Comparison of ENCODE assay signal across 23 cellular contexts in genomic region chr2:235562065-235562747, GRCh38.
"Had no signal": no experiment of that assay in that cellular context is flagged by ENCODE, and none has a peak within 500 bp of the region (broad histone marks: within the 10 kb centered on the region; RNA-seq: fewer than 3 reads in every experiment).

No MANE protein-coding gene starts in this region.

- DNase-seq: effector CD4-positive, alpha-beta T cell; foreskin melanocyte; heart right ventricle; hypothalamus; kidney glomerular epithelial cell; mammary epithelial cell; natural killer cell; occipital lobe; pancreas; stimulated activated CD4-positive, alpha-beta T cell treated with anti-CD3 and anti-CD28 coated beads, Interleukin-15, amount 100 ng/mL, for 24 hours; stimulated activated CD4-positive, alpha-beta T cell treated with anti-CD3 and anti-CD28 coated beads, Interleukin-1b, Interleukin-23, amount 100 ng/mL, for 48 hours; stimulated activated CD4-positive, alpha-beta T cell treated with anti-CD3 and anti-CD28 coated beads, Interleukin-4, amount 100 ng/mL, for 24 hours; tibial artery; upper lobe of right lung had no signal

- H3K4me3 ChIP-seq: coronary artery, heart right ventricle, pancreas, tibial artery, upper lobe of right lung, vagina had no signal

- H3K9me3 ChIP-seq: heart right ventricle, pancreas, tibial artery, upper lobe of right lung, vagina had no signal

- H3K27ac ChIP-seq: coronary artery, heart right ventricle, pancreas, tibial artery, upper lobe of right lung, vagina had no signal

- H3K9me3 Mint-ChIP-seq: natural killer cell; neural crest cell; stimulated activated memory B cell treated with anti-CD40 and anti-IgM and Interleukin-4, amounts not matched to agents 10 μg/mL and 1 μg/mL and 100 μg/mL, for 72 hours; stimulated activated naive CD8-positive, alpha-beta T cell treated with anti-CD3 and anti-CD28 coated beads, Interleukin-15, Interleukin-2, amounts not matched to agents 100 ng/mL and 50 ng/mL, for 24 hours had no signal

- H3K27me3 ChIP-seq: heart right ventricle, pancreas, tibial artery, upper lobe of right lung, vagina had no signal

- H3K27me3 Mint-ChIP-seq: progenitor cell of endocrine pancreas had no signal

- H3K36me3 ChIP-seq: heart right ventricle, pancreas, tibial artery, upper lobe of right lung, vagina had no signal

- H3K36me3 Mint-ChIP-seq: natural killer cell; stimulated activated memory B cell treated with anti-CD40 and anti-IgM and Interleukin-4, amounts not matched to agents 10 μg/mL and 1 μg/mL and 100 μg/mL, for 72 hours had no signal

- H3K4me3 Mint-ChIP-seq: natural killer cell; neural crest cell; stimulated activated memory B cell treated with anti-CD40 and anti-IgM and Interleukin-4, amounts not matched to agents 10 μg/mL and 1 μg/mL and 100 μg/mL, for 72 hours; stimulated activated naive CD8-positive, alpha-beta T cell treated with anti-CD3 and anti-CD28 coated beads, Interleukin-15, Interleukin-2, amounts not matched to agents 100 ng/mL and 50 ng/mL, for 24 hours had no signal

- H3K4me1 Mint-ChIP-seq: stimulated activated memory B cell treated with anti-CD40 and anti-IgM and Interleukin-4, amounts not matched to agents 10 μg/mL and 1 μg/mL and 100 μg/mL, for 72 hours had no signal

- ATAC-seq: left lobe of liver; natural killer cell; right cardiac atrium; stimulated activated memory B cell treated with anti-CD40 and anti-IgM and Interleukin-4, amounts not matched to agents 10 μg/mL and 1 μg/mL and 100 μg/mL, for 72 hours; upper lobe of right lung had no signal

- H3K27ac Mint-ChIP-seq: natural killer cell; stimulated activated memory B cell treated with anti-CD40 and anti-IgM and Interleukin-4, amounts not matched to agents 10 μg/mL and 1 μg/mL and 100 μg/mL, for 72 hours; stimulated activated naive CD8-positive, alpha-beta T cell treated with anti-CD3 and anti-CD28 coated beads, Interleukin-15, Interleukin-2, amounts not matched to agents 100 ng/mL and 50 ng/mL, for 24 hours had no signal

- FAIRE-seq: islet of Langerhans, pancreas had no signal
